In the genomic region with DNA sequence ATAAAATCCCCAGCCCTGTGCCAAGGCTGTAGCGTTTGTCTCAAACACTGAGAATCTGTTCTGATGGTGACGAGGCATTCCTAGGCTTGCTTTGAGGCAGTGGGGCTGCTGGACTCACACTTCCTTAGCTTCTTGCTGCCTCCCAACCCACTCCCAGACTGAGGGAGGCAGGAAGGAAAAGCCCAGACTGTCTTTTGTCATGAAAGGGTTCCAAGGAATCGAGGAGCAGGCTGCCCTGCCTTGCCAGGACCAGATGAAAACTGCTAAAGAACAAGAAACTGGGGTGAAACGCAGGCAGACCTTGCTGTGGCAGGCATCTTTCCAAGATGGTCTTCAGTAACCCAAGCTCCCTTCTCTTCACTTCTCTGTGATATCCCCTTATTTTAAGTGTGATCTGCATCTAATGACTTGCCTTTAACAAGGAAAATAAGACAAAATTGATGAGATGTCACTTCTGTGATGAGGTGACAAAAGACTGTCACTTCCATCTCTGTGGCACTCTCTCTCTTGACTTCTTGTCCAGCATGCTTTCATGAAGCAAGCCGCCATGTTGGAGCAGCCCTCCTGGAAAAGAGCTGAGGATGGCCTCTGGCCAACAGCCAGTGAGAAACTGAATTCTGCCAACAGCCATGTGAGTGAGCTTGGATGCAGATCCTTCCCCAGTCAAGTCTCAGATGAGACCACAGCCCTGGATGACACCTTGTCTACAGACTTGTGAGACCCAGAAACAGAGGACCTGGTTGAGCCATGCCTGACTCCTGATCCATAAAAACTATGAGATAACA, we compare ENCODE assay signal across 19 cellular contexts.
DNase-seq lines count a peak whose midpoint lies in the region; ATAC-seq and TF ChIP-seq lines count a peak whose summit lies in the region.
"Had no signal": no experiment of that assay in that cellular context is flagged by ENCODE, and none has a peak within 500 bp of the region (broad histone marks: within the 10 kb centered on the region; RNA-seq: fewer than 3 reads in every experiment).

No MANE protein-coding gene starts in this region.

- H3K36me3 ChIP-seq in endodermal cell (ENCODE audit: control insufficient read depth, insufficient read depth, low read length): no peaks in the 10 kb centered on the region
- H3K36me3 ChIP-seq in lung (ENCODE audit: control insufficient read depth in 2 of 2, insufficient read depth in 2 of 2, low read length in 2 of 2): no peaks in the 10 kb centered on the region
- no peaks in the 10 kb centered on the region for H3K36me3 ChIP-seq in vagina
- H3K36me3 ChIP-seq in mesenchymal stem cell (ENCODE audit: control insufficient read depth in 1 of 2, insufficient read depth in 2 of 2, low read depth in 1 of 2, low read length in 2 of 2): no peaks in the 10 kb centered on the region
- H3K36me3 ChIP-seq: BE2C had no signal

- H3K36me3 Mint-ChIP-seq in endodermal cell (ENCODE audit: low read depth): no peaks in the 10 kb centered on the region
- H3K36me3 Mint-ChIP-seq: CD4-positive, CD25-positive, alpha-beta regulatory T cell; CD8-positive, alpha-beta memory T cell had no signal

- no peak overlapping the region for H3K4me3 Mint-ChIP-seq in endodermal cell
- H3K4me3 Mint-ChIP-seq: CD4-positive, CD25-positive, alpha-beta regulatory T cell; CD8-positive, alpha-beta memory T cell had no signal

- no peak overlapping the region for H2BK120ac ChIP-seq in mesenchymal stem cell (ENCODE audit: low read depth, low read length)

- H3K4me1 Mint-ChIP-seq in endodermal cell: peaks cover 8% of the 10 kb centered on the region
- H3K4me1 Mint-ChIP-seq: CD4-positive, CD25-positive, alpha-beta regulatory T cell; CD8-positive, alpha-beta memory T cell had no signal

- no peak overlapping the region for H3K14ac ChIP-seq in mesenchymal stem cell (ENCODE audit: low read length in 2 of 2)

- H3K27ac Mint-ChIP-seq in endodermal cell: no peak overlapping the region
- H3K27ac Mint-ChIP-seq: CD4-positive, CD25-positive, alpha-beta regulatory T cell; CD8-positive, alpha-beta memory T cell had no signal

- TF ChIP-seq POLR2A in vagina (IDR thresholded peaks at IDR 0.05): no peak

- no peaks in the 10 kb centered on the region for H3K79me1 ChIP-seq in mesenchymal stem cell (replicated peaks; ENCODE audit: low read length, poor library complexity, severe bottlenecking)

- no peak overlapping the region for H3K4ac ChIP-seq in mesenchymal stem cell (ENCODE audit: low read depth in 1 of 2, low read length in 2 of 2)

- H3K4me1 ChIP-seq in endodermal cell (ENCODE audit: control insufficient read depth, insufficient read depth, low read length) (no peaks in the 10 kb centered on the region), lung (ENCODE audit: control insufficient read depth in 2 of 2, insufficient read depth in 2 of 2, low read length in 2 of 2) (no peaks in the 10 kb centered on the region), vagina (no peaks in the 10 kb centered on the region), mesenchymal stem cell (ENCODE audit: control insufficient read depth, insufficient read depth, low read depth, low read length) (no peaks in the 10 kb centered on the region)
- H3K4me1 ChIP-seq: BE2C had no signal

- no peak overlapping the region for H3K18ac ChIP-seq in mesenchymal stem cell (ENCODE audit: low read depth in 1 of 2, low read length in 2 of 2)

- no peak overlapping the region for H4K91ac ChIP-seq in mesenchymal stem cell (ENCODE audit: low read length)

- intact Hi-C loops in vagina (cut with DNase I): no loop called here

- H3K9ac ChIP-seq in endodermal cell (ENCODE audit: extremely low read depth, low read length, poor library complexity, severe bottlenecking): no peak overlapping the region
- no peak overlapping the region for H3K9ac ChIP-seq in mesenchymal stem cell (ENCODE audit: low read length)

- no peak overlapping the region for H3K23ac ChIP-seq in mesenchymal stem cell (ENCODE audit: low read length in 2 of 2)

- H2AK5ac ChIP-seq in mesenchymal stem cell (ENCODE audit: low read length, severe bottlenecking): no peak overlapping the region

- no peak overlapping the region for H2BK15ac ChIP-seq in mesenchymal stem cell (ENCODE audit: low read depth, poor library complexity, severe bottlenecking)

- H3K4me3 ChIP-seq in endodermal cell (ENCODE audit: low read length): no peak overlapping the region
- H3K4me3 ChIP-seq in lung: no peak overlapping the region
- no peak overlapping the region for H3K4me3 ChIP-seq in vagina
- no peak overlapping the region for H3K4me3 ChIP-seq in mesenchymal stem cell (ENCODE audit: insufficient read depth in 1 of 2, low read depth in 1 of 2, low read length in 2 of 2)
- H3K4me3 ChIP-seq: GM12878 had no signal

- no peak overlapping the region for H4K8ac ChIP-seq in mesenchymal stem cell (ENCODE audit: low read length)

- peaks cover 3% of the 10 kb centered on the region for H3K27me3 Mint-ChIP-seq in endodermal cell (ENCODE audit: insufficient read depth)

- H3K9me3 ChIP-seq in endodermal cell (ENCODE audit: control insufficient read depth, low read length): peaks cover 5% of the 10 kb centered on the region
- peaks cover 9% of the 10 kb centered on the region in 2 donors for H3K9me3 ChIP-seq in lung (ENCODE audit: control insufficient read depth in 2 of 2, insufficient read depth in 1 of 2, low read length in 1 of 2)
- H3K9me3 ChIP-seq in vagina: no peaks in the 10 kb centered on the region
- H3K9me3 ChIP-seq in mesenchymal stem cell (ENCODE audit: control insufficient read depth, low read length): peaks cover 22% of the 10 kb centered on the region
- H3K9me3 ChIP-seq: BE2C had no signal

- peaks cover 4% of the 10 kb centered on the region for H3K9me3 Mint-ChIP-seq in endodermal cell

- H2BK5ac ChIP-seq in mesenchymal stem cell (ENCODE audit: low read depth, low read length, poor library complexity, severe bottlenecking): no peak overlapping the region

- H2AFZ ChIP-seq in mesenchymal stem cell (ENCODE audit: low read depth, low read length): no peak overlapping the region

- H3K27ac ChIP-seq in endodermal cell (ENCODE audit: low read depth, low read length) (no peak overlapping the region), lung (ENCODE audit: low read depth in 1 of 2, low read length in 1 of 2) (no peak overlapping the region), vagina (no peak overlapping the region), mesenchymal stem cell (ENCODE audit: low read length, poor library complexity, severe bottlenecking) (no peak overlapping the region)

- DNase-seq in activated CD8-positive, alpha-beta memory T cell treated with anti-CD3 and anti-CD28 coated beads, Interleukin-2, amount 50 U/mL, for 48 hours: peak; percentile 6
- DNase-seq in endodermal cell (peak; percentile 20), lung (ENCODE audit: low spot score) (peak; percentile 10), vagina (ENCODE audit: extremely low spot score in 2 of 2) (peak; percentile 77 to 94), foreskin melanocyte (no peak), mesenchymal stem cell (no peak), HPDE6-E6E7 (ENCODE audit: extremely low spot score) (no peak)
- DNase-seq: ACHN; BE2C; CD4-positive, CD25-positive, alpha-beta regulatory T cell; CD8-positive, alpha-beta memory T cell; COR-L47; DMS 273 treated with DMSO at 0.1 percent for 48 hours; DMS53; DND-41; EL; GOT3; H7 had no signal

- ATAC-seq in lung (ENCODE audit: insufficient read depth, low FRiP score): no peak
- ATAC-seq: GM12878 had no signal

- H3K4me2 ChIP-seq in mesenchymal stem cell (ENCODE audit: low read length, poor library complexity, severe bottlenecking): no peak overlapping the region

- H3K27me3 ChIP-seq in endodermal cell (ENCODE audit: control insufficient read depth, insufficient read depth, low read length, poor library complexity, severe bottlenecking) (peaks cover 5% of the 10 kb centered on the region), lung (ENCODE audit: control insufficient read depth, insufficient read depth) (no peaks in the 10 kb centered on the region), vagina (no peaks in the 10 kb centered on the region), mesenchymal stem cell (ENCODE audit: control insufficient read depth in 1 of 2, insufficient read depth in 1 of 2, low read length in 2 of 2) (no peaks in the 10 kb centered on the region)

- no peak overlapping the region for H2BK12ac ChIP-seq in mesenchymal stem cell (ENCODE audit: low read length in 2 of 2)

- 88 to 89% methylated on average over 5 of the region's 5 CpGs for WGBS in endodermal cell (ENCODE audit: insufficient coverage in 1 of 2, insufficient read length in 1 of 2), 2 experiments
- WGBS in lung, 2 donors: 77 to 78% methylated on average over 5 of the region's 5 CpGs
- WGBS in mesenchymal stem cell: 63% methylated on average over 5 of the region's 5 CpGs

- TF ChIP-seq CTCF in endodermal cell (conservative IDR thresholded peaks at IDR 0.05) (no peak), lung (IDR thresholded peaks at IDR 0.05; ENCODE audit: control extremely low read depth, extremely low read depth) (no peak), vagina (IDR thresholded peaks at IDR 0.05) (no peak)

Comparison
In these comparisons a context has a peak if more than half of its experiments do, and no peak if none do; other contexts are left out.
1. DNase-seq: peak in activated CD8-positive, alpha-beta memory T cell treated with anti-CD3 and anti-CD28 coated beads, Interleukin-2, amount 50 U/mL, for 48 hours (single experiment), endodermal cell (single experiment), lung (single experiment) and vagina (2 of 2); none in foreskin melanocyte (single experiment), mesenchymal stem cell (single experiment) and HPDE6-E6E7 (single experiment).